In the genomic region with DNA sequence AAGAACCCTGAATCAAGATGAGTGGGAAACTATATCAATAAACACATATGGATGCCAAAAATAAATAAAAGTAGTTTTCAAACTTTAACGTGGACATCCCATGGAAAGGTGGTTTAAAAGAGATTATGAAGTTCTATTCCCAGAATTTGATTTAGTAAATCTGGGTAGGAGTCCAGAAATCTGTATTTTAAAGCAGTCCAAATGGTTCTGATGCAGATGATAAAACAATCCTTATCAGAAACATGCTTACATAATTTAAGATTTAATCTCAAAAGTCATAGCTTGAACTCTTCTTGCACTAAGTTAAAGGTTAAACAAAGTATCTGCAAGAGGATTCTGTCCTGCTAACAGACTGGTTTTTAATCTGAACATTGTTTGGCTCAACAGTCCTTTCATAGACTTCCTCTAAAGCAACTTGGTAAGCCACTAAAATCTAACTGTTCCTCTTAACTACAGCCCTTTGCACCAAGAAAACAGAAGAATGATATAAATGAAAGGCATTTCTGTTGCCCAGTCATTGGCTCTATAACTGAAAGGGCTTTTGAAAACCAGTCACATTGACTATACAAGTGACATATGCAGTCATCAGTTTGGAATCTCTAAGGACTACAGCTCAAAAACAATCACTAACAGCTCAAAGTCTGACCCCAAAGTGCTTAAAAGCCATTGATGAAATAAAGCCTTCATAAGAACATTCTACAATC, we compare ENCODE assay signal across 9 cellular contexts. TPM values are rescaled to one million over a fixed set of nuclear protein-coding genes. Genes with fewer than 3 reads are reported as not detected.
A peak's percentile ranks its signal among the peaks of the same experiment; 100 is the strongest.
DNase-seq lines count a peak whose midpoint lies in the region; ATAC-seq, FAIRE-seq and TF ChIP-seq lines count a peak whose summit lies in the region.
"Had no signal": no experiment of that assay in that cellular context is flagged by ENCODE, and none has a peak within 500 bp of the region (broad histone marks: within the 10 kb centered on the region; RNA-seq: fewer than 3 reads in every experiment).

No MANE protein-coding gene starts in this region.

- no peaks in the 10 kb centered on the region for H3K27me3 Mint-ChIP-seq in naive thymus-derived CD4-positive, alpha-beta T cell

- peaks cover 10% of the 10 kb centered on the region for H3K36me3 ChIP-seq in SJSA1
- no peaks in the 10 kb centered on the region for H3K36me3 ChIP-seq in naive thymus-derived CD4-positive, alpha-beta T cell (ENCODE audit: control insufficient read depth in 2 of 3, insufficient read depth in 3 of 3, low read length in 3 of 3)

- DNase-seq in GF-D8 (lab: John Stamatoyannopoulos, UW) (peak; percentile 16), SJSA1 (ENCODE audit: low read depth in 1 of 2, low spot score in 2 of 2) (peak in 1 of 2 experiments; percentile 89), glomerular visceral epithelial cell (ENCODE audit: extremely low spot score) (peak; percentile 72), putamen (ENCODE audit: low spot score) (peak; percentile 77), D721Med (ENCODE audit: insufficient read length, low spot score) (no peak)
- DNase-seq in activated CD4-positive, alpha-beta T cell treated with anti-CD3 and anti-CD28 coated beads, Interleukin-2, amount 50 U/mL, for 1 hour = no peak
- DNase-seq in naive thymus-derived CD4-positive, alpha-beta T cell = no peak
- DNase-seq: stimulated activated CD4-positive, alpha-beta T cell treated with anti-CD3 and anti-CD28 coated beads, Interleukin-4, amount 100 ng/mL, for 1 hour had no signal

- no peak overlapping the region for H3K4me3 Mint-ChIP-seq in naive thymus-derived CD4-positive, alpha-beta T cell

- H3K4me3 ChIP-seq in SJSA1 = no peak overlapping the region
- H3K4me3 ChIP-seq in naive thymus-derived CD4-positive, alpha-beta T cell (ENCODE audit: low read length) = no peak overlapping the region

- peaks cover 6 to 23% (median 8%) of the 10 kb centered on the region in 7 donors for H3K4me1 Mint-ChIP-seq in naive thymus-derived CD4-positive, alpha-beta T cell

- H3K4me1 ChIP-seq in SJSA1 (replicated peaks) = peaks cover 48% of the 10 kb centered on the region
- H3K4me1 ChIP-seq in naive thymus-derived CD4-positive, alpha-beta T cell (ENCODE audit: control insufficient read depth in 2 of 2, insufficient read depth in 2 of 2, low read length in 2 of 2) = no peaks in the 10 kb centered on the region

- no peak for FAIRE-seq in D721Med (lab: Jason Lieb, UNC)

- H3K9me3 ChIP-seq in SJSA1 (replicated peaks) = no peaks in the 10 kb centered on the region
- no peaks in the 10 kb centered on the region for H3K9me3 ChIP-seq in naive thymus-derived CD4-positive, alpha-beta T cell (ENCODE audit: control insufficient read depth in 2 of 3, low read length in 3 of 3)

- intact Hi-C loops in naive thymus-derived CD4-positive, alpha-beta T cell (cut with micrococcal nuclease) = no loop called here

- ATAC-seq in GM18498 (IDR thresholded peaks at IDR 0.05; ENCODE audit: unreplicated experiment) = no peak
- no peak for ATAC-seq in naive thymus-derived CD4-positive, alpha-beta T cell

- POLR2A ChIA-PET in naive thymus-derived CD4-positive, alpha-beta T cell (lab: Charles Lee) = no interaction called here

- TF ChIP-seq CTCF in D721Med (IDR thresholded peaks at IDR 0.05; ENCODE audit: insufficient read depth, missing control alignments) = no peak

- no peaks in the 10 kb centered on the region for H3K9me3 Mint-ChIP-seq in naive thymus-derived CD4-positive, alpha-beta T cell

- no peak overlapping the region for H3K27ac Mint-ChIP-seq in naive thymus-derived CD4-positive, alpha-beta T cell

- no peaks in the 10 kb centered on the region for H3K27me3 ChIP-seq in SJSA1 (replicated peaks)
- no peaks in the 10 kb centered on the region for H3K27me3 ChIP-seq in naive thymus-derived CD4-positive, alpha-beta T cell (ENCODE audit: control insufficient read depth in 2 of 2, insufficient read depth in 2 of 2, low read length in 2 of 2)

- peak overlapping the region; percentile 96 for H3K27ac ChIP-seq in SJSA1
- no peak overlapping the region for H3K27ac ChIP-seq in naive thymus-derived CD4-positive, alpha-beta T cell (ENCODE audit: low read depth, low read length)

- peaks cover 0 to 5% (median 0%) of the 10 kb centered on the region in 5 donors for H3K36me3 Mint-ChIP-seq in naive thymus-derived CD4-positive, alpha-beta T cell

- CTCF ChIA-PET in naive thymus-derived CD4-positive, alpha-beta T cell (lab: Charles Lee) = interaction anchor here (0.6 kb wide), 1 partner anchor 102 kb away, joined by 4 read pairs; no protein-coding TSS in a partner anchor

RNA-seq across cellular contexts. Expression of gene MAP4, which starts 23.4 kb away (rescaled TPM):
- 74.8 and 88.0 TPM in 2 replicates for total RNA-seq in SJSA1 (2014; rRNA removed; shearing (Covaris generic))
- 100 to 1,000 TPM in 1 of 5 experiments, 10 to 100 TPM in 4; 34.3 to 116 (median 40.3) TPM for total RNA-seq in naive thymus-derived CD4-positive, alpha-beta T cell
- polyA plus RNA-seq in naive thymus-derived CD4-positive, alpha-beta T cell = 10 to 100 TPM; 12.0 to 23.7 TPM

Comparison
In these comparisons a context has a peak if more than half of its experiments do, and no peak if none do; other contexts are left out.
1. DNase-seq: peak in GF-D8 (single experiment), glomerular visceral epithelial cell (single experiment) and putamen (single experiment); none in D721Med (single experiment), activated CD4-positive, alpha-beta T cell treated with anti-CD3 and anti-CD28 coated beads, Interleukin-2, amount 50 U/mL, for 1 hour (single experiment) and naive thymus-derived CD4-positive, alpha-beta T cell (0 of 9).